ENCODE assay signal across 19 cellular contexts in genomic region chr10:112678987-112679386, GRCh38.
"Had no signal": no experiment of that assay in that cellular context is flagged by ENCODE, and none has a peak within 500 bp of the region (broad histone marks: within the 10 kb centered on the region; RNA-seq: fewer than 3 reads in every experiment).

No MANE protein-coding gene starts in this region.

- H2AFZ ChIP-seq: parathyroid adenoma had no signal

- H3K9ac ChIP-seq: parathyroid adenoma had no signal

- H3K27ac Mint-ChIP-seq: activated naive CD8-positive, alpha-beta T cell treated with anti-CD3 and anti-CD28 coated beads, Interleukin-2, amount 10 ng/mL, durations not matched to agents 7 days and 5 days; memory B cell; natural killer cell; T-helper 2 cell treated with Interferon-gamma antibody and Interleukin-4, amounts not matched to agents 5 μg/mL and 100 μg/mL, for 36 hours had no signal

- H3K79me2 ChIP-seq: parathyroid adenoma had no signal

- H3K9me3 ChIP-seq: left ventricle myocardium inferior, neutrophil, tibial nerve, vagina had no signal

- H3K36me3 Mint-ChIP-seq: natural killer cell had no signal

- H3K27ac ChIP-seq: brain microvascular endothelial cell, coronary artery, left ventricle myocardium inferior, neutrophil, parathyroid adenoma, tibial nerve, vagina had no signal

- H3K4me1 Mint-ChIP-seq: activated naive CD8-positive, alpha-beta T cell treated with anti-CD3 and anti-CD28 coated beads, Interleukin-2, amount 10 ng/mL, durations not matched to agents 7 days and 5 days; central memory CD8-positive, alpha-beta T cell; memory B cell; natural killer cell had no signal

- H3K4me3 ChIP-seq: coronary artery, left ventricle myocardium inferior, tibial nerve, vagina had no signal

- H3K27me3 ChIP-seq: brain microvascular endothelial cell, neutrophil, tibial nerve, vagina had no signal

- ATAC-seq: natural killer cell had no signal

- H3K4me3 Mint-ChIP-seq: activated naive CD8-positive, alpha-beta T cell treated with anti-CD3 and anti-CD28 coated beads, Interleukin-2, amount 10 ng/mL, durations not matched to agents 7 days and 5 days; central memory CD8-positive, alpha-beta T cell; memory B cell; natural killer cell; T-helper 2 cell treated with Interferon-gamma antibody and Interleukin-4, amounts not matched to agents 5 μg/mL and 100 μg/mL, for 36 hours had no signal

- H3K27me3 Mint-ChIP-seq: activated naive CD8-positive, alpha-beta T cell treated with anti-CD3 and anti-CD28 coated beads, Interleukin-2, amount 10 ng/mL, durations not matched to agents 7 days and 5 days; central memory CD8-positive, alpha-beta T cell; memory B cell had no signal

- DNase-seq: activated CD4-positive, alpha-beta T cell treated with anti-CD3 and anti-CD28 coated beads, Interleukin-2, amount 50 U/mL, for 1 hour; activated CD8-positive, alpha-beta memory T cell treated with anti-CD3 and anti-CD28 coated beads for 24 hours; activated naive CD4-positive, alpha-beta T cell; activated naive CD8-positive, alpha-beta T cell treated with anti-CD3 and anti-CD28 coated beads, Interleukin-2, amount 10 ng/mL, durations not matched to agents 7 days and 5 days; brain microvascular endothelial cell; effector CD4-positive, alpha-beta T cell; kidney; left ventricle myocardium inferior; natural killer cell; stimulated activated CD4-positive, alpha-beta T cell treated with anti-CD3 and anti-CD28 coated beads, Interleukin-2, amount 100 ng/mL, for 48 hours; stimulated activated naive CD4-positive, alpha-beta T cell had no signal

- H3K36me3 ChIP-seq: brain microvascular endothelial cell, left ventricle myocardium inferior, vagina had no signal

- H3K4me1 ChIP-seq: left ventricle myocardium inferior, vagina had no signal

- H3K9me3 Mint-ChIP-seq: activated naive CD8-positive, alpha-beta T cell treated with anti-CD3 and anti-CD28 coated beads, Interleukin-2, amount 10 ng/mL, durations not matched to agents 7 days and 5 days; central memory CD8-positive, alpha-beta T cell; memory B cell; natural killer cell; T-helper 2 cell treated with Interferon-gamma antibody and Interleukin-4, amounts not matched to agents 5 μg/mL and 100 μg/mL, for 36 hours had no signal
